Comparison of ENCODE assay signal across 1 cellular context in genomic region chr2:112584134-112584890, GRCh38.
TF ChIP-seq lines count a peak whose summit lies in the region.

CHCHD5 (plus strand) TSS chr2:112584609; CDS start chr2:112584648, 39 bp downstream.

TF ChIP-seq in HepG2, 621 proteins besides CTCF, POLR2A, EP300 and RAD21 (continued from another document and continues in another):
- TF ChIP-seq ARID5B (CRISPR knock-in tag; IDR thresholded peaks at IDR 0.05), result peak; percentile 42; the same call in 1 of the 2 replicates
- TF ChIP-seq ZNF790 (CRISPR knock-in tag; IDR thresholded peaks at IDR 0.05; ENCODE audit: borderline replicate concordance), result peak; percentile 89; the same call in 1 of the 2 replicates
- peak; percentile 67 for TF ChIP-seq RFX3 (CRISPR knock-in tag; IDR thresholded peaks at IDR 0.05)
- peak; percentile 33 for TF ChIP-seq SKIL (CRISPR knock-in tag; IDR thresholded peaks at IDR 0.05; ENCODE audit: borderline replicate concordance)
- TF ChIP-seq RXRA (CRISPR knock-in tag; IDR thresholded peaks at IDR 0.05), result peak; percentile 70; the same call in 1 of the 2 replicates
- 0 out of 4 replicates have a peak, but pooled peaks of 1 of the 2 experiments have one; percentile 11 for TF ChIP-seq MAFK (conservative IDR thresholded peaks at IDR 0.05 in 1 of 2, IDR thresholded peaks at IDR 0.05 in 1 of 2; ENCODE audit: low read length in 2 of 2)
- TF ChIP-seq SNAPC2 (CRISPR knock-in tag; IDR thresholded peaks at IDR 0.05), result peak; percentile 88; the same call in 1 of the 2 replicates
- TF ChIP-seq FOXA1 (IDR thresholded peaks at IDR 0.05), result no peak
- peak; percentile 47; the same call in 1 of the 2 replicates for TF ChIP-seq FOXA1 (CRISPR knock-in tag; IDR thresholded peaks at IDR 0.05)
- TF ChIP-seq MXD3 (CRISPR knock-in tag; IDR thresholded peaks at IDR 0.05), result no peak; the same call in 1 of the 2 replicates
- TF ChIP-seq CEBPG (CRISPR knock-in tag; IDR thresholded peaks at IDR 0.05), result peak; percentile 98
- peak; percentile 86 for TF ChIP-seq ZNF225 (CRISPR knock-in tag; IDR thresholded peaks at IDR 0.05)
- TF ChIP-seq ZMYM4 (CRISPR knock-in tag; IDR thresholded peaks at IDR 0.05), result peak; percentile 97
- peak; percentile 94; the same call in 1 of the 2 replicates for TF ChIP-seq ZNF761 (CRISPR knock-in tag; conservative IDR thresholded peaks at IDR 0.05)
- TF ChIP-seq ZNF121 (CRISPR knock-in tag; IDR thresholded peaks at IDR 0.05), result no peak
- no peak for TF ChIP-seq MBD4 (IDR thresholded peaks at IDR 0.05; ENCODE audit: borderline replicate concordance, low read length)
- TF ChIP-seq IKZF1 (IDR thresholded peaks at IDR 0.05), result no peak
- no peak for TF ChIP-seq RFXANK (CRISPR knock-in tag; IDR thresholded peaks at IDR 0.05)
- TF ChIP-seq ZNF546 (CRISPR knock-in tag; conservative IDR thresholded peaks at IDR 0.05), result peak; percentile 19; the same call in 1 of the 2 replicates
- peak; percentile 64 for TF ChIP-seq AHR (CRISPR knock-in tag; IDR thresholded peaks at IDR 0.05)
- TF ChIP-seq ZNF703 (CRISPR knock-in tag; IDR thresholded peaks at IDR 0.05; ENCODE audit: borderline replicate concordance), result peak; percentile 42; the same call in 1 of the 2 replicates
- TF ChIP-seq CREB1 (IDR thresholded peaks at IDR 0.05), result peak; percentile 84
- peak; percentile 85 for TF ChIP-seq CREB1 (CRISPR knock-in tag; IDR thresholded peaks at IDR 0.05)
- peak; percentile 81 for TF ChIP-seq MEIS1 (CRISPR knock-in tag; IDR thresholded peaks at IDR 0.05; ENCODE audit: borderline replicate concordance)
- TF ChIP-seq AGO1 (IDR thresholded peaks at IDR 0.05; ENCODE audit: low read depth, low read length, poor library complexity, severe bottlenecking), result peak; percentile 71
- TF ChIP-seq ZNF878 (CRISPR knock-in tag; IDR thresholded peaks at IDR 0.05), result peak; percentile 50; the same call in 1 of the 2 replicates
- peak; percentile 79 for TF ChIP-seq ZNF556 (CRISPR knock-in tag; IDR thresholded peaks at IDR 0.05; ENCODE audit: borderline replicate concordance)
- TF ChIP-seq ZNF3 (CRISPR knock-in tag; IDR thresholded peaks at IDR 0.05), result peak; percentile 24; the same call in 1 of the 2 replicates
- peak; percentile 78 for TF ChIP-seq ASH2L (IDR thresholded peaks at IDR 0.05; ENCODE audit: insufficient read length, low read depth, low read length)
- TF ChIP-seq ZNF639 (CRISPR knock-in tag; conservative IDR thresholded peaks at IDR 0.05), result peak; percentile 99
- TF ChIP-seq FOSL1 (CRISPR knock-in tag; IDR thresholded peaks at IDR 0.05; ENCODE audit: borderline replicate concordance), result no peak; the same call in 1 of the 2 replicates
- TF ChIP-seq MTF1 (CRISPR knock-in tag; IDR thresholded peaks at IDR 0.05), result peak; percentile 53; the same call in 1 of the 2 replicates
- TF ChIP-seq ATF2 (CRISPR knock-in tag; IDR thresholded peaks at IDR 0.05), result peak; percentile 91
- TF ChIP-seq BHLHE40 (IDR thresholded peaks at IDR 0.05; ENCODE audit: low read length), result peak; percentile 26; the same call in 1 of the 2 replicates
- no peak for TF ChIP-seq ZNF530 (CRISPR knock-in tag; IDR thresholded peaks at IDR 0.05; ENCODE audit: low read depth)
- TF ChIP-seq SMARCE1 (IDR thresholded peaks at IDR 0.05; ENCODE audit: borderline replicate concordance), result no peak
- TF ChIP-seq NPAS2 (CRISPR knock-in tag; IDR thresholded peaks at IDR 0.05; ENCODE audit: borderline replicate concordance), result no peak
- TF ChIP-seq KDM6A (CRISPR knock-in tag; IDR thresholded peaks at IDR 0.05; ENCODE audit: low read depth), result no peak; the same call in 1 of the 2 replicates
- peak; percentile 97 for TF ChIP-seq CEBPB (IDR thresholded peaks at IDR 0.05; ENCODE audit: borderline replicate concordance, low read depth, low read length)
- TF ChIP-seq IKZF4 (CRISPR knock-in tag; IDR thresholded peaks at IDR 0.05; ENCODE audit: borderline replicate concordance, low read depth, not compliant biosample characterization), result no peak
- TF ChIP-seq ZNF264 (CRISPR knock-in tag; IDR thresholded peaks at IDR 0.05), result peak; percentile 51
- no peak for TF ChIP-seq MLX (CRISPR knock-in tag; IDR thresholded peaks at IDR 0.05)
- TF ChIP-seq TFAP4 (IDR thresholded peaks at IDR 0.05; ENCODE audit: borderline replicate concordance, low read depth), result peak; percentile 21; the same call in 1 of the 2 replicates
- no peak for TF ChIP-seq ZNF282 (IDR thresholded peaks at IDR 0.05; ENCODE audit: partially characterized antibody)
- TF ChIP-seq ARNT (IDR thresholded peaks at IDR 0.05), result no peak
- peak; percentile 87 for TF ChIP-seq YEATS2 (CRISPR knock-in tag; IDR thresholded peaks at IDR 0.05; ENCODE audit: borderline replicate concordance)
- TF ChIP-seq FOSL2 (CRISPR knock-in tag; IDR thresholded peaks at IDR 0.05), result peak; percentile 11; the same call in 1 of the 2 replicates
- TF ChIP-seq ZNF557 (CRISPR knock-in tag; IDR thresholded peaks at IDR 0.05), result peak; percentile 81; the same call in 1 of the 2 replicates
- peak; percentile 66; the same call in 1 of the 2 replicates for TF ChIP-seq KDM4B (CRISPR knock-in tag; IDR thresholded peaks at IDR 0.05)
- peak; percentile 85; the same call in 1 of the 2 replicates for TF ChIP-seq DMAP1 (CRISPR knock-in tag; IDR thresholded peaks at IDR 0.05)
- no peak; the same call in 1 of the 2 replicates for TF ChIP-seq CBX5 (CRISPR knock-in tag; IDR thresholded peaks at IDR 0.05; ENCODE audit: borderline replicate concordance)
- 0 out of 2 replicates have a peak, but pooled peaks have one; percentile 50 for TF ChIP-seq ZNF746 (CRISPR knock-in tag; IDR thresholded peaks at IDR 0.05)
- no peak for TF ChIP-seq TEAD2 (CRISPR knock-in tag; IDR thresholded peaks at IDR 0.05)
